ENCODE assay signal across 2 cellular contexts in genomic region chr12:107903377-107904061, GRCh38.
A peak's percentile ranks its signal among the peaks of the same experiment; 100 is the strongest.
TF ChIP-seq lines count a peak whose summit lies in the region.

No MANE protein-coding gene starts in this region.

TF ChIP-seq in HEK293, 187 proteins besides CTCF, POLR2A, EP300 and RAD21 (continued from another document):
- TF ChIP-seq ZNF660 (tag by site-specific recombination; IDR thresholded peaks at IDR 0.05): peak; percentile 82; the same call in 1 of the 2 replicates
- peak; percentile 79 for TF ChIP-seq ZBTB11 (tag by site-specific recombination; conservative IDR thresholded peaks at IDR 0.05; ENCODE audit: low read depth)
- TF ChIP-seq ZNF404 (tag by site-specific recombination; IDR thresholded peaks at IDR 0.05): no peak
- TF ChIP-seq ZNF132 (tag by site-specific recombination; IDR thresholded peaks at IDR 0.05; ENCODE audit: borderline replicate concordance): no peak

TF ChIP-seq in WTC11, 78 proteins besides CTCF, POLR2A, EP300 and RAD21 (continued from another document):
- TF ChIP-seq CDX4 (CRISPR knock-in tag; IDR thresholded peaks at IDR 0.05; ENCODE audit: borderline replicate concordance) (no peak), ZNF512 (CRISPR knock-in tag; IDR thresholded peaks at IDR 0.05; ENCODE audit: borderline replicate concordance) (no peak), USF1 (CRISPR knock-in tag; IDR thresholded peaks at IDR 0.05) (peak; percentile 23; the same call in 1 of the 2 replicates), E2F1 (CRISPR knock-in tag; IDR thresholded peaks at IDR 0.05) (peak; percentile 83; the same call in 1 of the 2 replicates), ATF6 (CRISPR knock-in tag; IDR thresholded peaks at IDR 0.05) (no peak), KAT7 (CRISPR knock-in tag; IDR thresholded peaks at IDR 0.05; ENCODE audit: borderline replicate concordance) (no peak), NFE2L1 (CRISPR knock-in tag; IDR thresholded peaks at IDR 0.05) (peak; percentile 72; the same call in 1 of the 2 replicates), CREB1 (CRISPR knock-in tag; IDR thresholded peaks at IDR 0.05) (no peak), ETV6 (CRISPR knock-in tag; IDR thresholded peaks at IDR 0.05) (peak; percentile 89), EMX1 (CRISPR knock-in tag; IDR thresholded peaks at IDR 0.05) (no peak), SP1 (CRISPR knock-in tag; conservative IDR thresholded peaks at IDR 0.05) (peak; percentile 93)
